16 cellular contexts compared by ENCODE assay signal in the genomic region with DNA sequence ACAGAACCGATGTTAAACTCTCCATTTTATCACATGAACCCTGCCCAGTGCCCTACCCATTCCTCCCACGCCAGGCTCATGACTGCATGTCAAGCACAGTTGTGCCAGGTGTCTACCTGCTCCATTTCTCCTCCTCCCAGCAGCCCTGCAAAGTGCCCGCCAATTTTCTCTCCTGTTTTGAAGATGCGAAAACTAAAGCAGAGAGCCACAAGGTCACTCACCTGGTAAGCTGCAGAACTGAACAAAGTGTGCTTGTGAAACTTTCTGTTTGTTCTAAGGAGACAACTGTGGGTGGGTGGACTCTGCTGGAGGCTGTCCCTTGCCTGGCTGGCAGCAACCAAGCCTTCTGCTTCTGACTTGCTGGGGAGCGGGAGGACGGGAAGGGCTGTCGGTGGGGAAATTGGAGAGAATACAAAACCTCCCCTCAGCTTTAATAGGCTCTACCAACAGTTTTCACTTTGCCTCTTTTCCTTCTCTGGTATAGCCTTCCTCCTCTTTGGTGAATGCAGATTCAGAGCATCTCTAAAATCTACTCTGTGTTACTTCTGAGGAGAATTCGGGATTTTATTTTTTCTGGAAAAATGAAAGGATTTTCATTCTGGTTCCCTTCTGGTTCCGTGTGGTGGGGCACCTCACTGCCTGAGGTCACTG. TPM values are rescaled to one million over a fixed set of nuclear protein-coding genes. Genes with fewer than 3 reads are reported as not detected.
A peak's percentile ranks its signal among the peaks of the same experiment; 100 is the strongest.
DNase-seq lines count a peak whose midpoint lies in the region; ATAC-seq and TF ChIP-seq lines count a peak whose summit lies in the region.
"Had no signal": no experiment of that assay in that cellular context is flagged by ENCODE, and none has a peak within 500 bp of the region (broad histone marks: within the 10 kb centered on the region; RNA-seq: fewer than 3 reads in every experiment).

No MANE protein-coding gene starts in this region.

- no CpG with 5 or more reads among the region's 9 CpGs for WGBS in H9 (ENCODE audit: extremely low coverage, insufficient read length, low lambda C conversion rate)

- H3K4me1 Mint-ChIP-seq in H9 (peaks cover 11 to 13% of the 10 kb centered on the region in 2 experiments), glutamatergic neuron (ENCODE audit: low read depth, unreplicated experiment) (peaks cover 3% of the 10 kb centered on the region)
- peaks cover 10% of the 10 kb centered on the region for H3K4me1 Mint-ChIP-seq in activated T-helper 17 cell treated with anti-CD3 and anti-CD28 coated beads, Interleukin-2, amount 50 U/mL, for 72 hours
- H3K4me1 Mint-ChIP-seq in stimulated activated effector memory CD8-positive, alpha-beta T cell treated with anti-CD3 and anti-CD28 coated beads, Interleukin-12 subunit alpha, Interleukin-12 subunit beta, amount 100 ng/mL, for 72 hours = peaks cover 26% of the 10 kb centered on the region

- no peak overlapping the region for H3K23ac ChIP-seq in H9 (ENCODE audit: insufficient read length, low read depth, low read length)

- H2BK5ac ChIP-seq in H9 (ENCODE audit: insufficient read length, low read length) = no peak overlapping the region

- H2BK15ac ChIP-seq in H9 (ENCODE audit: low read depth, low read length) = no peak overlapping the region

- H3K4me3 Mint-ChIP-seq in H9 (no peak overlapping the region), glutamatergic neuron (ENCODE audit: unreplicated experiment) (no peak overlapping the region)
- H3K4me3 Mint-ChIP-seq in activated T-helper 17 cell treated with anti-CD3 and anti-CD28 coated beads, Interleukin-2, amount 50 U/mL, for 72 hours = no peak overlapping the region
- no peak overlapping the region for H3K4me3 Mint-ChIP-seq in stimulated activated effector memory CD8-positive, alpha-beta T cell treated with anti-CD3 and anti-CD28 coated beads, Interleukin-12 subunit alpha, Interleukin-12 subunit beta, amount 100 ng/mL, for 72 hours
- H3K4me3 Mint-ChIP-seq: activated CD4-positive, alpha-beta T cell treated with anti-CD3 and anti-CD28 coated beads for 36 hours; T-helper 2 cell treated with Interferon-gamma antibody and Interleukin-4, amounts not matched to agents 5 μg/mL and 100 μg/mL, for 36 hours had no signal

- H4K20me1 ChIP-seq in H9 (ENCODE audit: control insufficient read depth, insufficient read depth, insufficient read length) = no peaks in the 10 kb centered on the region

- H3K27me3 ChIP-seq in H9 (ENCODE audit: insufficient read depth, low read length) = no peaks in the 10 kb centered on the region
- H3K27me3 ChIP-seq in left lung = no peaks in the 10 kb centered on the region

- H3K36me3 Mint-ChIP-seq in H9 (ENCODE audit: insufficient read depth in 1 of 3, low read depth in 3 of 3) (no peaks in the 10 kb centered on the region; a peak in 3 of 7 replicates), glutamatergic neuron (ENCODE audit: unreplicated experiment) (no peaks in the 10 kb centered on the region)
- H3K36me3 Mint-ChIP-seq in activated T-helper 17 cell treated with anti-CD3 and anti-CD28 coated beads, Interleukin-2, amount 50 U/mL, for 72 hours (ENCODE audit: low read depth) = peaks cover 44% of the 10 kb centered on the region
- peaks cover 56% of the 10 kb centered on the region for H3K36me3 Mint-ChIP-seq in stimulated activated effector memory CD8-positive, alpha-beta T cell treated with anti-CD3 and anti-CD28 coated beads, Interleukin-12 subunit alpha, Interleukin-12 subunit beta, amount 100 ng/mL, for 72 hours

- H2BK120ac ChIP-seq in H9 (ENCODE audit: low read depth, low read length, poor library complexity, severe bottlenecking) = no peak overlapping the region

- H3K27me3 Mint-ChIP-seq in H9 (ENCODE audit: low read depth) (no peaks in the 10 kb centered on the region), glutamatergic neuron (ENCODE audit: unreplicated experiment) (no peaks in the 10 kb centered on the region)
- no peaks in the 10 kb centered on the region for H3K27me3 Mint-ChIP-seq in activated T-helper 17 cell treated with anti-CD3 and anti-CD28 coated beads, Interleukin-2, amount 50 U/mL, for 72 hours
- H3K27me3 Mint-ChIP-seq: activated CD4-positive, alpha-beta T cell treated with anti-CD3 and anti-CD28 coated beads for 36 hours had no signal

- H3K27ac Mint-ChIP-seq in H9 = peak overlapping the region; percentile 41 to 79 (median 42); a peak in 5 of 7 replicates
- peak overlapping the region; percentile 16 for H3K27ac Mint-ChIP-seq in activated T-helper 17 cell treated with anti-CD3 and anti-CD28 coated beads, Interleukin-2, amount 50 U/mL, for 72 hours
- H3K27ac Mint-ChIP-seq in stimulated activated effector memory CD8-positive, alpha-beta T cell treated with anti-CD3 and anti-CD28 coated beads, Interleukin-12 subunit alpha, Interleukin-12 subunit beta, amount 100 ng/mL, for 72 hours = peak overlapping the region; percentile 54
- H3K27ac Mint-ChIP-seq in glutamatergic neuron (ENCODE audit: unreplicated experiment) = no peak overlapping the region
- H3K27ac Mint-ChIP-seq: activated CD4-positive, alpha-beta T cell treated with anti-CD3 and anti-CD28 coated beads for 36 hours; T-helper 2 cell treated with Interferon-gamma antibody and Interleukin-4, amounts not matched to agents 5 μg/mL and 100 μg/mL, for 36 hours had no signal

- no peak overlapping the region for H4K8ac ChIP-seq in H9 (replicated peaks; ENCODE audit: insufficient read length, low read depth, low read length)

- no peak overlapping the region for H3K4ac ChIP-seq in H9 (ENCODE audit: low read depth, low read length)

- no peaks in the 10 kb centered on the region for H3K79me1 ChIP-seq in H9 (ENCODE audit: insufficient read depth, low read depth, low read length, poor library complexity, severe bottlenecking)

- peaks cover 0 to 5% of the 10 kb centered on the region in 2 donors for H3K36me3 ChIP-seq in left lung

- H3K56ac ChIP-seq in H9 (ENCODE audit: insufficient read length, low read depth, low read length) = no peak overlapping the region

- H4K5ac ChIP-seq in H9 (ENCODE audit: insufficient read length, low read depth, low read length) = no peak overlapping the region

- no peak overlapping the region for H2BK20ac ChIP-seq in H9 (ENCODE audit: low read depth, low read length, poor library complexity, severe bottlenecking)

- H3T11ph ChIP-seq in H9 (ENCODE audit: low read length) = no peak overlapping the region

- H3K9me3 ChIP-seq in H9 (ENCODE audit: control insufficient read depth, low read depth, low read length) = no peaks in the 10 kb centered on the region
- H3K9me3 ChIP-seq in left lung = no peaks in the 10 kb centered on the region

- peak overlapping the region; percentile 20; the same call in 1 of the 2 replicates for H3K14ac ChIP-seq in H9 (ENCODE audit: insufficient read depth, low read length)

- no peak overlapping the region for H2AFZ ChIP-seq in H9 (ENCODE audit: low read length)

- intact Hi-C loops in left lung (cut with DNase I) = no loop called here

- H3K4me3 ChIP-seq in left lung = no peak overlapping the region

- no peak overlapping the region for H2AK5ac ChIP-seq in H9 (ENCODE audit: insufficient read length, low read length)

- ATAC-seq in activated T-helper 17 cell treated with anti-CD3 and anti-CD28 coated beads, Interleukin-2, amount 50 U/mL, for 72 hours (replicated peaks) = no peak
- ATAC-seq in left lung (peak; percentile 59), HG02885 (IDR thresholded peaks at IDR 0.05; ENCODE audit: poor library complexity, unreplicated experiment) (no peak)
- ATAC-seq in stimulated activated effector memory CD8-positive, alpha-beta T cell treated with anti-CD3 and anti-CD28 coated beads, Interleukin-12 subunit alpha, Interleukin-12 subunit beta, amount 100 ng/mL, for 72 hours = no peak
- ATAC-seq: activated CD4-positive, alpha-beta T cell treated with anti-CD3 and anti-CD28 coated beads for 36 hours; activated naive CD4-positive, alpha-beta T cell treated with anti-CD3 and anti-CD28 coated beads, Interleukin-2, amount 50 U/mL, for 72 hours had no signal

- H2BK12ac ChIP-seq in H9 (ENCODE audit: insufficient read length, low read depth, low read length) = no peak overlapping the region

- no peak overlapping the region for H3K18ac ChIP-seq in H9 (ENCODE audit: insufficient read length, low read depth, low read length)

- no peaks in the 10 kb centered on the region; the same call in 1 of the 2 replicates for H3K79me2 ChIP-seq in H9 (ENCODE audit: insufficient read depth, low read length)

- H3K4me1 ChIP-seq in H9 (ENCODE audit: insufficient read depth, low read length) = no peaks in the 10 kb centered on the region; the same call in 1 of the 2 replicates
- H3K4me1 ChIP-seq in left lung = peaks cover 3 to 35% of the 10 kb centered on the region in 2 donors

- H3K27ac ChIP-seq in H9 (ENCODE audit: insufficient read length, low read depth, low read length) = no peak overlapping the region
- H3K27ac ChIP-seq in left lung = peak overlapping the region in 1 of 2 donors; percentile 46

- H3K4me2 ChIP-seq in H9 (ENCODE audit: insufficient read depth, insufficient read length, low read length) = no peak overlapping the region

- no peak for DNase-seq in H9
- peak in 1 of 2 donors; percentile 39 for DNase-seq in left lung
- no peak for DNase-seq in stimulated activated effector memory CD8-positive, alpha-beta T cell treated with anti-CD3 and anti-CD28 coated beads, Interleukin-12 subunit alpha, Interleukin-12 subunit beta, amount 100 ng/mL, for 72 hours (ENCODE audit: low spot score in 2 of 2)
- DNase-seq in activated T-cell treated with anti-CD3 and anti-CD28 coated beads, Interleukin-2, amount 50 U/mL, for 48 hours = no peak
- no peak for DNase-seq in glutamatergic neuron
- DNase-seq in stimulated activated naive CD4-positive, alpha-beta T cell (lab: John Stamatoyannopoulos, UW) = no peak
- DNase-seq: activated CD4-positive, alpha-beta T cell treated with anti-CD3 and anti-CD28 coated beads for 36 hours; DMS153; effector CD4-positive, alpha-beta T cell; HCEC 1CT; NCI-H2029; NCI-H510A treated with DMSO at 0.1 percent for 48 hours had no signal

- no peak overlapping the region for H3K9ac ChIP-seq in H9 (ENCODE audit: extremely low read depth, insufficient read length, low read length)

- no peak overlapping the region for H4K91ac ChIP-seq in H9 (ENCODE audit: insufficient read length, low read depth, low read length)

- no peaks in the 10 kb centered on the region for H3K23me2 ChIP-seq in H9 (ENCODE audit: insufficient read length, low read depth, low read length, poor library complexity, severe bottlenecking)

- TF ChIP-seq CTCF in H9 (conservative IDR thresholded peaks at IDR 0.05) = no peak
- TF ChIP-seq CTCF in left lung (IDR thresholded peaks at IDR 0.05) = no peak
- TF ChIP-seq CTCF in glutamatergic neuron (IDR thresholded peaks at IDR 0.05; ENCODE audit: partially characterized antibody, unreplicated experiment) = no peak

- no peaks in the 10 kb centered on the region for H3K9me3 Mint-ChIP-seq in H9
- H3K9me3 Mint-ChIP-seq in activated T-helper 17 cell treated with anti-CD3 and anti-CD28 coated beads, Interleukin-2, amount 50 U/mL, for 72 hours = no peaks in the 10 kb centered on the region
- H3K9me3 Mint-ChIP-seq in stimulated activated effector memory CD8-positive, alpha-beta T cell treated with anti-CD3 and anti-CD28 coated beads, Interleukin-12 subunit alpha, Interleukin-12 subunit beta, amount 100 ng/mL, for 72 hours = no peaks in the 10 kb centered on the region
- H3K9me3 Mint-ChIP-seq in glutamatergic neuron (ENCODE audit: unreplicated experiment) = no peaks in the 10 kb centered on the region
- H3K9me3 Mint-ChIP-seq: activated naive CD4-positive, alpha-beta T cell treated with anti-CD3 and anti-CD28 coated beads, Interleukin-2, amount 50 U/mL, for 72 hours; T-helper 2 cell treated with Interferon-gamma antibody and Interleukin-4, amounts not matched to agents 5 μg/mL and 100 μg/mL, for 36 hours had no signal

RNA-seq across cellular contexts. Expression of a gene that starts 23.0 kb away (rescaled TPM):
- total RNA-seq in H9 (2021) = 34.6 and 34.8 TPM in 2 replicates
- total RNA-seq in activated T-helper 17 cell treated with anti-CD3 and anti-CD28 coated beads, Interleukin-2, amount 50 U/mL, for 72 hours = 10 to 100 TPM; 27.6 to 46.5 TPM
- 100 to 1,000 TPM in 1 of 2 donors, 10 to 100 TPM in 1; 68.0 to 104 TPM for total RNA-seq in left lung
- total RNA-seq in glutamatergic neuron (ENCODE audit: unreplicated experiment) = 5.2 TPM
